8 cellular contexts compared by ENCODE assay signal in the genomic region with DNA sequence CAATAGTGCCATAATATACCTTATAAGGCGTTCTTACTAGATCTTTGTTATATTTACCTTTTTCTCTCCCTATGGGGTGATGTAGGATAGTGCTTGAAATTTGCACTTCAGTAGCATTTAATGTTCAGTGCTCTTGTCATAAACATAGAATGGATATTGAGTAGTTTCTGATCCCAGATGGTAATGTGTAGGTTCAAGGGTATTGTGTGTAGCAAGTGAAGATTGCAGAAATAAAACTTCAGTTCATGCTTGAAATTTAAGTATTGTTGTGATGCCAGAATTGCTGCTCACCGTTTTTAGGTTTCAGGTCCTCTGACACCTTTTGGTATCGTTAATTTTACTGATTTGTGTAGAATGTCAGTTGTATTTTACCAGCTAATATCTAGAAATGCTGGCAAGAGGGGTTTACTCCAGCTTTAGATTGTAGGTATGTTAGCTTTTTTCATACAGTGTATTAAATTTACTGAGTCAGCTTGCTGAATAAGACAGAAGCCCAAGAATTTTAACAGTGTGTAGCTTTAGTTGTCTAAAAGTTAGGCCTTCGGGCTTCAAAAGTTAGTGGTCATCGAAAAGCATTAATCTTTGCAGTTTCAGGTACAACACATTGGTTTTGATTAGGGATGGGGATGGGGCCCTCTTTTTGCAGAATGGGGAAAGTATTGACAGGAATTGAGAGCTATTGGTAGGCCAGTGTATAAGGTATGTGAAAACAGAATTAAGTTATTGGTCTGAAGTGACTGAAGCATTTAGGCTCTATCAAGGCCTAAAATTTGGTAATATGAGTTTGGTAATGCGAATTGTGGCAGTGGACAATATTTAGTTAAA. TPM values are rescaled to one million over a fixed set of nuclear protein-coding genes. Genes with fewer than 3 reads are reported as not detected.
A peak's percentile ranks its signal among the peaks of the same experiment; 100 is the strongest.
DNase-seq lines count a peak whose midpoint lies in the region; ATAC-seq and TF ChIP-seq lines count a peak whose summit lies in the region.

No MANE protein-coding gene starts in this region.

- no peaks in the 10 kb centered on the region for H3K9me2 ChIP-seq in GM23338 (ENCODE audit: insufficient read depth)

- H3K9me3 Mint-ChIP-seq in GM23338: peaks cover 5% of the 10 kb centered on the region

- intact Hi-C loops in left colon (cut with DNase I, micrococcal nuclease): no loop called here

- no peak overlapping the region for H3K27ac Mint-ChIP-seq in GM23338

- ATAC-seq in GM23338 (no peak), RWPE2 (ENCODE audit: low read depth) (no peak), left colon (no peak), GM21423 (IDR thresholded peaks at IDR 0.05; ENCODE audit: unreplicated experiment) (no peak)

- H3K79me2 ChIP-seq in GM23338 (replicated peaks; ENCODE audit: insufficient read depth): peaks cover 63% of the 10 kb centered on the region

- H3K27me3 Mint-ChIP-seq in GM23338 (ENCODE audit: insufficient read depth, low read depth, poor library complexity): peaks cover 10% of the 10 kb centered on the region

- H3K36me3 ChIP-seq in GM23338 (ENCODE audit: insufficient read depth) (no peaks in the 10 kb centered on the region), RWPE2 (ENCODE audit: low read depth) (peaks cover 24% of the 10 kb centered on the region)

- peaks cover 7% of the 10 kb centered on the region; the same call in 1 of the 2 replicates for H3F3A ChIP-seq in GM23338 (replicated peaks; ENCODE audit: low read depth)

- H3K9me3 ChIP-seq in RWPE2 (ENCODE audit: severe bottlenecking): no peaks in the 10 kb centered on the region

- H3K27me3 ChIP-seq in GM23338 (ENCODE audit: insufficient read depth) (no peaks in the 10 kb centered on the region), RWPE2 (ENCODE audit: insufficient read depth, poor library complexity, severe bottlenecking) (no peaks in the 10 kb centered on the region)

- H3K27ac ChIP-seq in GM23338 (ENCODE audit: low read depth) (no peak overlapping the region), RWPE2 (ENCODE audit: poor library complexity, severe bottlenecking) (peak overlapping the region; percentile 91)

- H3K36me3 Mint-ChIP-seq in GM23338 (ENCODE audit: low read depth): peaks cover 16% of the 10 kb centered on the region; the same call in 2 of the 3 replicates

- DNase-seq in GM23338 (ENCODE audit: low spot score) (no peak), RWPE2 (ENCODE audit: low spot score) (no peak), fibroblast of peridontal ligament (ENCODE audit: extremely low read depth) (peak; percentile 29), skeletal muscle cell (ENCODE audit: low read depth) (no peak), left colon (no peak), iPS-NIHi7 (ENCODE audit: extremely low spot score) (no peak), NCI-H1105 treated with DMSO at 0.1 percent for 48 hours (lab: John Stamatoyannopoulos, UW) (no peak)

- H3K4me1 ChIP-seq in GM23338 (ENCODE audit: insufficient read depth) (peaks cover 30% of the 10 kb centered on the region), RWPE2 (ENCODE audit: insufficient read depth, poor library complexity, severe bottlenecking) (peaks cover 20% of the 10 kb centered on the region)

- peak overlapping the region; percentile 84 for H3K4me2 ChIP-seq in GM23338

- peak overlapping the region; percentile 87 for H3K4me3 ChIP-seq in GM23338
- H3K4me3 ChIP-seq in RWPE2 (ENCODE audit: severe bottlenecking): peak overlapping the region; percentile 95
- H3K4me3 ChIP-seq in skeletal muscle cell (ENCODE audit: low read depth, low read length): peak overlapping the region; percentile 83

- H2AFZ ChIP-seq in GM23338: no peak overlapping the region

- peaks cover 30% of the 10 kb centered on the region for H4K20me1 ChIP-seq in GM23338 (replicated peaks; ENCODE audit: insufficient read depth)

- TF ChIP-seq CTCF in GM23338 (conservative IDR thresholded peaks at IDR 0.05; ENCODE audit: low read depth in 2 of 2) (no peak), RWPE2 (IDR thresholded peaks at IDR 0.05; ENCODE audit: poor library complexity, severe bottlenecking) (no peak)

- H3K4me1 Mint-ChIP-seq in GM23338: peaks cover 34% of the 10 kb centered on the region

- H3K4me3 Mint-ChIP-seq in GM23338: peak overlapping the region; percentile 95

TF ChIP-seq in GM23338, 12 proteins besides CTCF, POLR2A, EP300 and RAD21:
- TF ChIP-seq EZH2 (IDR thresholded peaks at IDR 0.05; ENCODE audit: low read depth, unreplicated experiment) (no peak), STAT1 (IDR thresholded peaks at IDR 0.05; ENCODE audit: unreplicated experiment) (no peak), ZNF114 (CRISPR knock-in tag; IDR thresholded peaks at IDR 0.05) (no peak), NANOG (IDR thresholded peaks at IDR 0.05; ENCODE audit: borderline replicate concordance) (no peak), JUNB (IDR thresholded peaks at IDR 0.05; ENCODE audit: unreplicated experiment) (no peak), ZNF331 (CRISPR knock-in tag; IDR thresholded peaks at IDR 0.05; ENCODE audit: low read depth) (no peak), POLR2AphosphoS5 (IDR thresholded peaks at IDR 0.05; ENCODE audit: low read depth) (no peak), CREB1 (CRISPR knock-in tag; IDR thresholded peaks at IDR 0.05; ENCODE audit: low read depth) (no peak), EZH2phosphoT487 (IDR thresholded peaks at IDR 0.05; ENCODE audit: unreplicated experiment) (no peak)
- TF ChIP-seq, protein P1, sequence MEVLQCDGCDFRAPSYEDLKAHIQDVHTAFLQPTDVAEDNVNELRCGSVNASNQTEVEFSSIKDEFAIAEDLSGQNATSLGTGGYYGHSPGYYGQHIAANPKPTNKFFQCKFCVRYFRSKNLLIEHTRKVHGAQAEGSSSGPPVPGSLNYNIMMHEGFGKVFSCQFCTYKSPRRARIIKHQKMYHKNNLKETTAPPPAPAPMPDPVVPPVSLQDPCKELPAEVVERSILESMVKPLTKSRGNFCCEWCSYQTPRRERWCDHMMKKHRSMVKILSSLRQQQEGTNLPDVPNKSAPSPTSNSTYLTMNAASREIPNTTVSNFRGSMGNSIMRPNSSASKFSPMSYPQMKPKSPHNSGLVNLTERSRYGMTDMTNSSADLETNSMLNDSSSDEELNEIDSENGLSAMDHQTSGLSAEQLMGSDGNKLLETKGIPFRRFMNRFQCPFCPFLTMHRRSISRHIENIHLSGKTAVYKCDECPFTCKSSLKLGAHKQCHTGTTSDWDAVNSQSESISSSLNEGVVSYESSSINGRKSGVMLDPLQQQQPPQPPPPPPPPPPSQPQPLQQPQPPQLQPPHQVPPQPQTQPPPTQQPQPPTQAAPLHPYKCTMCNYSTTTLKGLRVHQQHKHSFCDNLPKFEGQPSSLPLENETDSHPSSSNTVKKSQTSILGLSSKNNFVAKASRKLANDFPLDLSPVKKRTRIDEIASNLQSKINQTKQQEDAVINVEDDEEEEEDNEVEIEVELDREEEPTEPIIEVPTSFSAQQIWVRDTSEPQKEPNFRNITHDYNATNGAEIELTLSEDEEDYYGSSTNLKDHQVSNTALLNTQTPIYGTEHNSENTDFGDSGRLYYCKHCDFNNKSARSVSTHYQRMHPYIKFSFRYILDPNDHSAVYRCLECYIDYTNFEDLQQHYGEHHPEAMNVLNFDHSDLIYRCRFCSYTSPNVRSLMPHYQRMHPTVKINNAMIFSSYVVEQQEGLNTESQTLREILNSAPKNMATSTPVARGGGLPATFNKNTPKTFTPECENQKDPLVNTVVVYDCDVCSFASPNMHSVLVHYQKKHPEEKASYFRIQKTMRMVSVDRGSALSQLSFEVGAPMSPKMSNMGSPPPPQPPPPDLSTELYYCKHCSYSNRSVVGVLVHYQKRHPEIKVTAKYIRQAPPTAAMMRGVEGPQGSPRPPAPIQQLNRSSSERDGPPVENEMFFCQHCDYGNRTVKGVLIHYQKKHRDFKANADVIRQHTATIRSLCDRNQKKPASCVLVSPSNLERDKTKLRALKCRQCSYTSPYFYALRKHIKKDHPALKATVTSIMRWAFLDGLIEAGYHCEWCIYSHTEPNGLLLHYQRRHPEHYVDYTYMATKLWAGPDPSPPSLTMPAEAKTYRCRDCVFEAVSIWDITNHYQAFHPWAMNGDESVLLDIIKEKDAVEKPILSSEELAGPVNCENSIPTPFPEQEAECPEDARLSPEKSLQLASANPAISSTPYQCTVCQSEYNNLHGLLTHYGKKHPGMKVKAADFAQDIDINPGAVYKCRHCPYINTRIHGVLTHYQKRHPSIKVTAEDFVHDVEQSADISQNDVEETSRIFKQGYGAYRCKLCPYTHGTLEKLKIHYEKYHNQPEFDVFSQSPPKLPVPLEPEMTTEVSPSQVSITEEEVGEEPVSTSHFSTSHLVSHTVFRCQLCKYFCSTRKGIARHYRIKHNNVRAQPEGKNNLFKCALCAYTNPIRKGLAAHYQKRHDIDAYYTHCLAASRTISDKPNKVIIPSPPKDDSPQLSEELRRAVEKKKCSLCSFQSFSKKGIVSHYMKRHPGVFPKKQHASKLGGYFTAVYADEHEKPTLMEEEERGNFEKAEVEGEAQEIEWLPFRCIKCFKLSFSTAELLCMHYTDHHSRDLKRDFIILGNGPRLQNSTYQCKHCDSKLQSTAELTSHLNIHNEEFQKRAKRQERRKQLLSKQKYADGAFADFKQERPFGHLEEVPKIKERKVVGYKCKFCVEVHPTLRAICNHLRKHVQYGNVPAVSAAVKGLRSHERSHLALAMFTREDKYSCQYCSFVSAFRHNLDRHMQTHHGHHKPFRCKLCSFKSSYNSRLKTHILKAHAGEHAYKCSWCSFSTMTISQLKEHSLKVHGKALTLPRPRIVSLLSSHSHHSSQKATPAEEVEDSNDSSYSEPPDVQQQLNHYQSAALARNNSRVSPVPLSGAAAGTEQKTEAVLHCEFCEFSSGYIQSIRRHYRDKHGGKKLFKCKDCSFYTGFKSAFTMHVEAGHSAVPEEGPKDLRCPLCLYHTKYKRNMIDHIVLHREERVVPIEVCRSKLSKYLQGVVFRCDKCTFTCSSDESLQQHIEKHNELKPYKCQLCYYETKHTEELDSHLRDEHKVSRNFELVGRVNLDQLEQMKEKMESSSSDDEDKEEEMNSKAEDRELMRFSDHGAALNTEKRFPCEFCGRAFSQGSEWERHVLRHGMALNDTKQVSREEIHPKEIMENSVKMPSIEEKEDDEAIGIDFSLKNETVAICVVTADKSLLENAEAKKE (CRISPR knock-in tag; IDR thresholded peaks at IDR 0.05): no peak

RNA-seq across cellular contexts. Expression of a gene that starts 2.0 kb away (rescaled TPM):
- 50.0 and 64.0 TPM in 2 replicates for total RNA-seq in GM23338 (2014; rRNA removed; shearing (Covaris generic))
- 20.8 and 23.4 TPM in 2 replicates for polyA plus RNA-seq in GM23338 (2016; fragmentation: Nextera tagmentation; extraction: Ambion mirVana)
- 100 to 1,000 TPM in 1 of 2 donors, 10 to 100 TPM in 1; 99.3 to 101 TPM for total RNA-seq in left colon

RNA-seq across cellular contexts. Expression of a gene that starts 2.1 kb away (rescaled TPM):
- 0.24 and 0.62 TPM in 2 replicates for total RNA-seq in GM23338 (2014; rRNA removed; shearing (Covaris generic))
- polyA plus RNA-seq in GM23338 (2016; fragmentation: Nextera tagmentation; extraction: Ambion mirVana): 0.29 and 0.35 TPM in 2 replicates
- 1 to 10 TPM; 1.3 to 1.4 TPM for total RNA-seq in left colon

RNA-seq across cellular contexts. Expression of a gene that starts 47.4 kb away (rescaled TPM):
- 43.3 and 49.6 TPM in 2 replicates for total RNA-seq in GM23338 (2014; rRNA removed; shearing (Covaris generic))
- polyA plus RNA-seq in GM23338 (2016; fragmentation: Nextera tagmentation; extraction: Ambion mirVana): 26.3 and 30.3 TPM in 2 replicates
- total RNA-seq in left colon: 10 to 100 TPM; 50.5 to 51.0 TPM
